9 cellular contexts compared by ENCODE assay signal in the genomic region with DNA sequence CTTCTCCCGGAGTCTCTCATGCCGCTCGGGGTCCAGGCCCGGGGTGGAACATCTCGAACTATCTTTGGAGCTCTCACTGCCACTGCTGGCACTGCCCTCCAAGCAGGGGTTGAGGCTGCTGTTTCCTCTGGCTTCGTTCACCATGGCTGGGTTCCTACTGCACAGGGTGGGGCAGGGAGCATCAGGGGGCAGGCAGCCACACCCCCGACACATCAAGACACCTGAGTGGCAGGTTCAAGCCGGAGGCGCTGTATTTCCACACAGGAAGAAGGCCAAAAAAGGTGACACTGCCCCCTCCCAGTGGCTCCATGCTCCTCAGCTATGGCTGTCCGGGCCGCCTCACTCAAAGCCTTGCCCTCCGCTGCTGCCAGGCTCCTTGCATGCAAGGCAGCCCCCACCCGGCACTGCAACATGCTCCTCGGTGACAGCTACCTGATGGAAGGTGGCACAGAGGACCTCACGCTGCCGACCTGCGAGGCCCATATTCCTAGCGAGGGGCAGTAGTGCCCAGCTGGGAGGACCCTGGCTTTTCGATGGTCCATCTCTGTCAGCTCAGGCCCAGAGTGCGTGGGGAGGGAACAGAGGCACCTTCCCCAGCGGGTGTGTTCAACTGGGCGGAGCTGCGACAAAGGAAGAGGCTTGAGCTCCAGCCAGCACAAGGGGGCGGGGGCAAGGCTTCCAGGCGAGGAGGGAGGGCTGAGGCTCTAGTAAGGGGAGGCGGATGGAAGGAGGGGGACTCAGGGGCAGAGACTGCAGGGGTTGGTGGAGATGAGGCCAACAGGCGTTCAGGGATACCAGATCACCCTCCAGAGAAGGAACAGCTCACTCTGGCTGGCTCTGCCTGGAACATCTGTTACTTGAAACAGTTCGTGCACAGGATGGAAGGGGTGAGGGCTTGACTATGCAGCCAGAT. TPM values are rescaled to one million over a fixed set of nuclear protein-coding genes. Genes with fewer than 3 reads are reported as not detected.
DNase-seq lines count a peak whose midpoint lies in the region; ATAC-seq lines count a peak whose summit lies in the region.
"Had no signal": no experiment of that assay in that cellular context is flagged by ENCODE, and none has a peak within 500 bp of the region (broad histone marks: within the 10 kb centered on the region; RNA-seq: fewer than 3 reads in every experiment).

No MANE protein-coding gene starts in this region.

- peak overlapping the region; percentile 71 to 96 (median 93) for H3K27ac Mint-ChIP-seq in CD4-positive, CD25-positive, alpha-beta regulatory T cell
- H3K27ac Mint-ChIP-seq in activated T-cell treated with anti-CD3 and anti-CD28 coated beads, Interleukin-2, amount 50 U/mL, for 24 hours, result peak overlapping the region; percentile 90

- peak overlapping the region; percentile 63 for H3K27ac ChIP-seq in CD4-positive, CD25-positive, alpha-beta regulatory T cell (ENCODE audit: insufficient read depth, low read length, poor library complexity, severe bottlenecking)

- peak overlapping the region; percentile 95 to 100 (median 98) for H3K4me3 Mint-ChIP-seq in CD4-positive, CD25-positive, alpha-beta regulatory T cell
- H3K4me3 Mint-ChIP-seq in activated T-cell treated with anti-CD3 and anti-CD28 coated beads, Interleukin-2, amount 50 U/mL, for 24 hours, result peak overlapping the region; percentile 96

- H3K9ac ChIP-seq in mucosa of stomach (ENCODE audit: low read length), result peak overlapping the region; percentile 97

- no peaks in the 10 kb centered on the region for H3K27me3 Mint-ChIP-seq in CD4-positive, CD25-positive, alpha-beta regulatory T cell
- H3K27me3 Mint-ChIP-seq in activated T-cell treated with anti-CD3 and anti-CD28 coated beads, Interleukin-2, amount 50 U/mL, for 24 hours, result no peaks in the 10 kb centered on the region

- H3K4me3 ChIP-seq in CD4-positive, CD25-positive, alpha-beta regulatory T cell (ENCODE audit: low read depth, low read length), result peak overlapping the region; percentile 66
- H3K4me3 ChIP-seq in H7 (ENCODE audit: insufficient read depth, low read depth, low read length), result peak overlapping the region; percentile 51
- H3K4me3 ChIP-seq in mucosa of stomach (ENCODE audit: low read length), result peak overlapping the region; percentile 64

- no peaks in the 10 kb centered on the region for H3K9me3 ChIP-seq in CD4-positive, CD25-positive, alpha-beta regulatory T cell (ENCODE audit: control insufficient read depth in 2 of 2, low read length in 2 of 2)
- H3K9me3 ChIP-seq in mucosa of stomach (ENCODE audit: control insufficient read depth, low read length), result no peaks in the 10 kb centered on the region

- peaks cover 8% of the 10 kb centered on the region for H3K36me3 Mint-ChIP-seq in CD4-positive, CD25-positive, alpha-beta regulatory T cell
- H3K36me3 Mint-ChIP-seq in activated T-cell treated with anti-CD3 and anti-CD28 coated beads, Interleukin-2, amount 50 U/mL, for 24 hours (ENCODE audit: low read depth), result peaks cover 59% of the 10 kb centered on the region

- peak; percentile 65 to 86 (median 71) for DNase-seq in CD4-positive, CD25-positive, alpha-beta regulatory T cell
- DNase-seq in H7 (peak; percentile 97), NOMO-1 (lab: John Stamatoyannopoulos, UW; ENCODE audit: unreplicated experiment in 2 of 2) (peak; percentile 84 to 85), NCI-H146 treated with DMSO at 0.1 percent for 48 hours (lab: John Stamatoyannopoulos, UW; ENCODE audit: unreplicated experiment) (no peak)
- peak; percentile 77 for DNase-seq in activated T-cell treated with anti-CD3 and anti-CD28 coated beads, Interleukin-2, amount 50 U/mL, for 24 hours
- peak; percentile 38 to 47 for DNase-seq in stimulated activated CD8-positive, alpha-beta memory T cell treated with anti-CD3 and anti-CD28 coated beads, Interleukin-4, amount 100 ng/mL, for 1 hour (ENCODE audit: low read depth in 2 of 2, low spot score in 1 of 2)

- H3K27me3 ChIP-seq in CD4-positive, CD25-positive, alpha-beta regulatory T cell (ENCODE audit: control insufficient read depth, insufficient read depth, low read length), result no peaks in the 10 kb centered on the region
- H3K27me3 ChIP-seq in H7 (ENCODE audit: control insufficient read depth, insufficient read depth, low read length) (no peaks in the 10 kb centered on the region), mucosa of stomach (ENCODE audit: control insufficient read depth, insufficient read depth, low read length) (no peaks in the 10 kb centered on the region)

- ATAC-seq in CD4-positive, CD25-positive, alpha-beta regulatory T cell (ENCODE audit: low read depth in 2 of 2), result peak; percentile 14 to 23
- peak; percentile 14 for ATAC-seq in esophagus mucosa

- peaks cover 50% of the 10 kb centered on the region for H3K4me1 ChIP-seq in CD4-positive, CD25-positive, alpha-beta regulatory T cell (ENCODE audit: control insufficient read depth, insufficient read depth, low read length, poor library complexity, severe bottlenecking)
- H3K4me1 ChIP-seq in mucosa of stomach (ENCODE audit: control insufficient read depth, insufficient read depth, low read length), result peaks cover 45% of the 10 kb centered on the region

- H3K36me3 ChIP-seq in CD4-positive, CD25-positive, alpha-beta regulatory T cell (ENCODE audit: control insufficient read depth, insufficient read depth, low read length), result peaks cover 24% of the 10 kb centered on the region
- H3K36me3 ChIP-seq in H7 (replicated peaks; ENCODE audit: control insufficient read depth, insufficient read depth, low read length) (peaks cover 8% of the 10 kb centered on the region), mucosa of stomach (ENCODE audit: control insufficient read depth, insufficient read depth, low read length) (peaks cover 13% of the 10 kb centered on the region)

- H3K4me1 Mint-ChIP-seq in CD4-positive, CD25-positive, alpha-beta regulatory T cell, result peaks cover 18 to 63% (median 41%) of the 10 kb centered on the region in 4 donors
- H3K4me1 Mint-ChIP-seq in activated T-cell treated with anti-CD3 and anti-CD28 coated beads, Interleukin-2, amount 50 U/mL, for 24 hours (ENCODE audit: low read depth), result peaks cover 55% of the 10 kb centered on the region

- peaks cover 0 to 2% (median 0%) of the 10 kb centered on the region in 7 donors for H3K9me3 Mint-ChIP-seq in CD4-positive, CD25-positive, alpha-beta regulatory T cell
- H3K9me3 Mint-ChIP-seq in activated T-cell treated with anti-CD3 and anti-CD28 coated beads, Interleukin-2, amount 50 U/mL, for 24 hours, result no peaks in the 10 kb centered on the region

RNA-seq across cellular contexts. Expression of gene MTHFR, which starts 2.5 kb away (rescaled TPM):
- total RNA-seq in CD4-positive, CD25-positive, alpha-beta regulatory T cell, result 35.0 TPM
- 1 to 10 TPM; 5.6 to 7.6 (median 6.6) TPM for polyA plus RNA-seq in CD4-positive, CD25-positive, alpha-beta regulatory T cell
- 18.9 and 19.5 TPM in 2 replicates for total RNA-seq in H7 (2014; rRNA removed; shearing (Covaris generic))
- total RNA-seq in esophagus mucosa, result 21.3 TPM

RNA-seq across cellular contexts. Expression of gene CLCN6, which starts 2.8 kb away (rescaled TPM):
- 13.5 TPM for total RNA-seq in CD4-positive, CD25-positive, alpha-beta regulatory T cell
- polyA plus RNA-seq in CD4-positive, CD25-positive, alpha-beta regulatory T cell, result 1 to 10 TPM; 1.6 to 3.0 (median 2.4) TPM
- 14.0 and 22.9 TPM in 2 replicates for total RNA-seq in H7 (2014; rRNA removed; shearing (Covaris generic))
- total RNA-seq in esophagus mucosa, result 6.9 TPM

RNA-seq across cellular contexts. Expression of gene C1orf167, which starts 41.2 kb away (rescaled TPM):
- total RNA-seq in CD4-positive, CD25-positive, alpha-beta regulatory T cell, result not detected
- 1 to 10 TPM in 2 of 4 donors, under 1 TPM in 1, not detected in 1; 0.61 to 1.3 (median 1.0) TPM for polyA plus RNA-seq in CD4-positive, CD25-positive, alpha-beta regulatory T cell
- 0.28 and 1.5 TPM in 2 replicates for total RNA-seq in H7 (2014; rRNA removed; shearing (Covaris generic))
- 0.84 TPM for total RNA-seq in esophagus mucosa
- total RNA-seq: T-helper 2 cell treated with Interferon-gamma antibody and Interleukin-4, amounts not matched to agents 100 ng/mL and 5 ng/mL, for 36 hours had no signal

RNA-seq across cellular contexts. Expression of gene NPPA, which starts 44.4 kb away (rescaled TPM):
- not detected for total RNA-seq in CD4-positive, CD25-positive, alpha-beta regulatory T cell
- not detected for polyA plus RNA-seq in CD4-positive, CD25-positive, alpha-beta regulatory T cell
- 0.85 TPM in 1 of 2 replicates, not detected in the other for total RNA-seq in H7 (2014; rRNA removed; shearing (Covaris generic))
- not detected for total RNA-seq in esophagus mucosa
- total RNA-seq: T-helper 2 cell treated with Interferon-gamma antibody and Interleukin-4, amounts not matched to agents 100 ng/mL and 5 ng/mL, for 36 hours had no signal

RNA-seq across cellular contexts. Expression of gene NPPB, which starts 55.5 kb away (rescaled TPM):
- not detected for total RNA-seq in CD4-positive, CD25-positive, alpha-beta regulatory T cell
- polyA plus RNA-seq in CD4-positive, CD25-positive, alpha-beta regulatory T cell, result not detected
- total RNA-seq in H7 (2014; rRNA removed; shearing (Covaris generic)), result 1.5 and 20.3 TPM in 2 replicates
- total RNA-seq in esophagus mucosa, result not detected
- total RNA-seq: T-helper 2 cell treated with Interferon-gamma antibody and Interleukin-4, amounts not matched to agents 100 ng/mL and 5 ng/mL, for 36 hours had no signal
